8 cellular contexts compared by ENCODE assay signal in the genomic region with DNA sequence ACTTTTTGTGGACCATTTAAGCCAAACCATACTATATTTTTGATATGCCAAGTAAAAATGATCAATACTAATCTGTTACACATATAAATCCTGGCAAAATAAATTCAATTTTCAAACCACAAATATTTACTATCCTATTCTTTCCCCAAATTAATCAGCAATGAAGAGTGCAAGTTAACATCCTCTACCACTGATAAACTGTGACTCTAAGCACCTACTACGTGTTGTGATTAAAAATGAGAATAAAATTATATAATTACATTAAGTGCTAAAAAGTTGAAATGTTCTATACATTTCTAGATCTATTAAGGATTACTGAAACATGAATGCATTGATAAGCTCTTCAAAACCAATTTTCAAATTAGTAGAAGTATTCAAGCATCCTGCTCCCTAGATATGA. TPM values are rescaled to one million over a fixed set of nuclear protein-coding genes. Genes with fewer than 3 reads are reported as not detected.
DNase-seq lines count a peak whose midpoint lies in the region; ATAC-seq, FAIRE-seq and TF ChIP-seq lines count a peak whose summit lies in the region.

No MANE protein-coding gene starts in this region.

- H3K79me2 ChIP-seq in ACC112 (ENCODE audit: control insufficient read depth, insufficient read depth, low read length, unreplicated experiment), result peaks cover 62% of the 10 kb centered on the region

- CTCF ChIA-PET in MCF 10A (lab: Yijun Ruan, JAX), result interaction anchor here (4.4 kb wide), 1 partner anchor 30 kb away, joined by 23 read pairs; the partner anchor contains the start of gene EIF2S3

- no peaks in the 10 kb centered on the region; the same call in 1 of the 2 replicates for H3K36me3 ChIP-seq in ACC112 (ENCODE audit: insufficient read depth, low read length)

- H3K27me3 ChIP-seq in ACC112 (ENCODE audit: insufficient read depth, low read length), result no peaks in the 10 kb centered on the region
- H3K27me3 ChIP-seq in HL-60 (ENCODE audit: insufficient read depth, poor library complexity, severe bottlenecking), result no peaks in the 10 kb centered on the region

- POLR2A ChIA-PET in MCF 10A (lab: Yijun Ruan, JAX), result interaction anchor here (2.0 to 6.6 kb wide), 3 partner anchors 11 to 116 kb away, joined by 8 to 114 read pairs (median 42); partner anchors contain the start of genes APOO, CXorf58 and EIF2S3

- no TSS peak for BruUV-seq in MCF 10A (replicated peaks; lab: Mats Ljungman, UMichigan)

- peaks cover 28% of the 10 kb centered on the region for H3K4me1 ChIP-seq in ACC112 (ENCODE audit: control insufficient read depth, insufficient read depth, low read length, unreplicated experiment)

- H3K27ac ChIP-seq in ACC112 (ENCODE audit: low read depth, low read length), result peak overlapping the region; percentile 82
- peak overlapping the region; percentile 92 for H3K27ac ChIP-seq in HL-60 (replicated peaks)

- intact Hi-C loops in MCF 10A (cut with micrococcal nuclease), result no loop called here

- H3K4me3 Mint-ChIP-seq in MCF 10A (ENCODE audit: unreplicated experiment), result peak overlapping the region; percentile 73
- peak overlapping the region; percentile 90 for H3K4me3 Mint-ChIP-seq in mesothelial cell of epicardium

- H3K4me1 Mint-ChIP-seq in MCF 10A (ENCODE audit: insufficient read depth, unreplicated experiment) (peaks cover 7% of the 10 kb centered on the region), mesothelial cell of epicardium (peaks cover 40% of the 10 kb centered on the region)

- TF ChIP-seq CTCF in HL-60 (IDR thresholded peaks at IDR 0.05; ENCODE audit: insufficient read depth, low read length), result no peak
- no peak for TF ChIP-seq CTCF in MCF 10A (IDR thresholded peaks at IDR 0.05; ENCODE audit: unreplicated experiment)
- TF ChIP-seq CTCF in mesothelial cell of epicardium (IDR thresholded peaks at IDR 0.05; ENCODE audit: unreplicated experiment), result no peak
- TF ChIP-seq CTCF in omental fat pad (IDR thresholded peaks at IDR 0.05), result no peak

- H3K36me3 Mint-ChIP-seq in MCF 10A (ENCODE audit: insufficient read depth, unreplicated experiment) (peaks cover 7% of the 10 kb centered on the region), mesothelial cell of epicardium (peaks cover 6% of the 10 kb centered on the region)

- peak overlapping the region; percentile 25 for H2AFZ ChIP-seq in ACC112 (ENCODE audit: low read length, unreplicated experiment)

- no peak for FAIRE-seq in urothelium cell line (lab: Jason Lieb, UNC)

- no peak for ATAC-seq in omental fat pad (ENCODE audit: low FRiP score)

- H3K27ac Mint-ChIP-seq in MCF 10A (ENCODE audit: low read depth, unreplicated experiment), result peak overlapping the region; percentile 59
- H3K27ac Mint-ChIP-seq in mesothelial cell of epicardium, result peak overlapping the region; percentile 41

- H3K27me3 Mint-ChIP-seq in MCF 10A (ENCODE audit: insufficient read depth, unreplicated experiment) (peaks cover 43% of the 10 kb centered on the region), mesothelial cell of epicardium (ENCODE audit: low read depth) (no peaks in the 10 kb centered on the region)

- H3K4me3 ChIP-seq in ACC112 (ENCODE audit: low read depth, low read length) (peak overlapping the region; percentile 98), HL-60 (replicated peaks; ENCODE audit: insufficient read depth, low read length) (peak overlapping the region; percentile 67)

- DNase-seq in HL-60 (ENCODE audit: low read depth in 1 of 2, low spot score in 1 of 2) (no peak), MCF 10A (ENCODE audit: unreplicated experiment) (no peak), mesothelial cell of epicardium (ENCODE audit: low spot score in 2 of 2, unreplicated experiment in 2 of 2) (no peak), NCI-H526 (lab: John Stamatoyannopoulos, UW) (no peak), omental fat pad (ENCODE audit: low spot score) (no peak), urothelium cell line (ENCODE audit: low spot score) (no peak), GM03348 (ENCODE audit: low spot score) (no peak)

- H3K9me3 Mint-ChIP-seq in MCF 10A (ENCODE audit: unreplicated experiment), result no peaks in the 10 kb centered on the region
- no peaks in the 10 kb centered on the region for H3K9me3 Mint-ChIP-seq in mesothelial cell of epicardium

RNA-seq across cellular contexts. Expression of gene KLHL15, which starts 3.4 kb away (rescaled TPM):
- total RNA-seq in MCF 10A (2022) (4.8 and 5.6 TPM in 2 replicates), mesothelial cell of epicardium (21.9 to 23.8 TPM (median 22.2 TPM) in 3 replicates), omental fat pad (10 to 100 TPM in 3 of 4 donors, 1 to 10 TPM in 1; 7.7 to 56.9 (median 16.0) TPM)

RNA-seq across cellular contexts. Expression of gene EIF2S3, which starts 31.2 kb away (rescaled TPM):
- 354 and 391 TPM in 2 replicates for total RNA-seq in MCF 10A (2022)
- total RNA-seq in mesothelial cell of epicardium, result 460 to 475 TPM (median 474 TPM) in 3 replicates
- 100 to 1,000 TPM in 2 of 4 donors, 10 to 100 TPM in 2; 75.2 to 154 (median 108) TPM for total RNA-seq in omental fat pad
